ENCODE assay signal across 12 cellular contexts in genomic region chr3:188687389-188687788, GRCh38.
A peak's percentile ranks its signal among the peaks of the same experiment; 100 is the strongest.
DNase-seq lines count a peak whose midpoint lies in the region; ATAC-seq and TF ChIP-seq lines count a peak whose summit lies in the region.
"Had no signal": no experiment of that assay in that cellular context is flagged by ENCODE, and none has a peak within 500 bp of the region (broad histone marks: within the 10 kb centered on the region; RNA-seq: fewer than 3 reads in every experiment).

No MANE protein-coding gene starts in this region.

- peak overlapping the region; percentile 22; the same call in 1 of the 2 replicates for H3K27ac Mint-ChIP-seq in WTC11
- H3K27ac Mint-ChIP-seq in CD4-positive, alpha-beta memory T cell = no peak overlapping the region

- no peak for TF ChIP-seq CTCF in WTC11 (IDR thresholded peaks at IDR 0.05)

- H3K27ac ChIP-seq in CD4-positive, alpha-beta memory T cell (ENCODE audit: low read depth, low read length) = no peak overlapping the region
- H3K27ac ChIP-seq: tibial nerve had no signal

- no peaks in the 10 kb centered on the region for H3K9me3 ChIP-seq in CD4-positive, alpha-beta memory T cell (ENCODE audit: control insufficient read depth in 1 of 2, low read length in 2 of 2)
- H3K9me3 ChIP-seq: spleen, tibial nerve had no signal

- H3K36me3 Mint-ChIP-seq in WTC11 = no peaks in the 10 kb centered on the region
- peaks cover 0 to 8% of the 10 kb centered on the region in 2 donors for H3K36me3 Mint-ChIP-seq in CD4-positive, alpha-beta memory T cell

- no peaks in the 10 kb centered on the region for H3K27me3 ChIP-seq in CD4-positive, alpha-beta memory T cell (ENCODE audit: insufficient read depth, low read length)
- H3K27me3 ChIP-seq: spleen, tibial nerve had no signal

- intact Hi-C loops in CD4-positive, alpha-beta memory T cell (cut with micrococcal nuclease) = no loop called here

- no peaks in the 10 kb centered on the region for H3K9me3 Mint-ChIP-seq in WTC11
- H3K9me3 Mint-ChIP-seq in CD4-positive, alpha-beta memory T cell = no peaks in the 10 kb centered on the region

- CTCF ChIA-PET in WTC11 (lab: Charles Lee) = interaction anchor here (0.7 to 1.2 kb wide), 3 partner anchors 463 to 949 kb away, joined by 3 to 4 read pairs (median 3); no protein-coding TSS in a partner anchor
- CTCF ChIA-PET in CD4-positive, alpha-beta memory T cell (lab: Charles Lee; ENCODE audit: partially characterized antibody) = no interaction called here

- peak; percentile 75 for ATAC-seq in WTC11
- ATAC-seq: left colon had no signal

- DNase-seq in AG08395 (ENCODE audit: low spot score) = peak; percentile 12
- DNase-seq in HT1080 (ENCODE audit: low read depth) = peak; percentile 91
- peak; percentile 23 for DNase-seq in WTC11 (ENCODE audit: low spot score)
- peak; percentile 66 for DNase-seq in iris pigment epithelial cell (ENCODE audit: low read depth)
- DNase-seq in CD4-positive, alpha-beta memory T cell = no peak
- DNase-seq in effector CD8-positive, alpha-beta T cell (lab: John Stamatoyannopoulos, UW) = no peak
- no peak for DNase-seq in activated T-cell treated with anti-CD3 and anti-CD28 coated beads for 4 hours
- no peak for DNase-seq in stimulated activated naive CD4-positive, alpha-beta T cell treated with Interleukin-2 at 50 U/mL for 16 hours (lab: John Stamatoyannopoulos, UW)
- DNase-seq: activated CD4-positive, CD25-positive, alpha-beta regulatory T cell treated with anti-CD3 and anti-CD28 coated beads, Interleukin-2, amount 50 U/mL, for 72 hours; left colon; spleen had no signal

- no peaks in the 10 kb centered on the region for H3K27me3 Mint-ChIP-seq in WTC11 (ENCODE audit: low read depth)
- H3K27me3 Mint-ChIP-seq in CD4-positive, alpha-beta memory T cell = no peaks in the 10 kb centered on the region

- no peak overlapping the region for H3K4me3 ChIP-seq in CD4-positive, alpha-beta memory T cell (ENCODE audit: low read length in 2 of 2)
- H3K4me3 ChIP-seq: spleen, tibial nerve had no signal

- H3K4me3 Mint-ChIP-seq in WTC11 = no peak overlapping the region
- no peak overlapping the region for H3K4me3 Mint-ChIP-seq in CD4-positive, alpha-beta memory T cell

- H3K4me1 Mint-ChIP-seq in WTC11 = peaks cover 17% of the 10 kb centered on the region
- H3K4me1 Mint-ChIP-seq in CD4-positive, alpha-beta memory T cell = peaks cover 4 to 29% (median 13%) of the 10 kb centered on the region in 4 donors

- POLR2A ChIA-PET in WTC11 (lab: Charles Lee) = no interaction called here
- POLR2A ChIA-PET in CD4-positive, alpha-beta memory T cell (lab: Charles Lee; ENCODE audit: partially characterized antibody) = no interaction called here

- no peaks in the 10 kb centered on the region for H3K4me1 ChIP-seq in CD4-positive, alpha-beta memory T cell (ENCODE audit: insufficient read depth, low read length)

- no peaks in the 10 kb centered on the region for H3K36me3 ChIP-seq in CD4-positive, alpha-beta memory T cell (ENCODE audit: insufficient read depth, low read length)
- H3K36me3 ChIP-seq: spleen, tibial nerve had no signal

TF ChIP-seq in WTC11, 78 proteins besides CTCF, POLR2A, EP300 and RAD21 (continues in another document):
- TF ChIP-seq ZBTB21 (CRISPR knock-in tag; IDR thresholded peaks at IDR 0.05; ENCODE audit: borderline replicate concordance) = no peak
- no peak for TF ChIP-seq ERG (CRISPR knock-in tag; IDR thresholded peaks at IDR 0.05)
- TF ChIP-seq GRHL2 (CRISPR knock-in tag; IDR thresholded peaks at IDR 0.05; ENCODE audit: insufficient replicate concordance, severe bottlenecking) = no peak
- no peak for TF ChIP-seq ETV6 (CRISPR knock-in tag; IDR thresholded peaks at IDR 0.05)
- no peak for TF ChIP-seq TCF7 (CRISPR knock-in tag; IDR thresholded peaks at IDR 0.05; ENCODE audit: low read depth)
- no peak for TF ChIP-seq ZNF512 (CRISPR knock-in tag; IDR thresholded peaks at IDR 0.05; ENCODE audit: borderline replicate concordance)
- TF ChIP-seq FOXK1 (CRISPR knock-in tag; IDR thresholded peaks at IDR 0.05) = no peak
- no peak for TF ChIP-seq PRRX2 (CRISPR knock-in tag; IDR thresholded peaks at IDR 0.05)
- no peak for TF ChIP-seq E2F5 (CRISPR knock-in tag; IDR thresholded peaks at IDR 0.05)
- TF ChIP-seq NFATC4 (CRISPR knock-in tag; IDR thresholded peaks at IDR 0.05) = no peak
- TF ChIP-seq IRF1 (CRISPR knock-in tag; IDR thresholded peaks at IDR 0.05) = no peak
- TF ChIP-seq USF1 (CRISPR knock-in tag; IDR thresholded peaks at IDR 0.05) = no peak
- TF ChIP-seq ATF3 (CRISPR knock-in tag; conservative IDR thresholded peaks at IDR 0.05) = no peak
- no peak for TF ChIP-seq RORB (CRISPR knock-in tag; IDR thresholded peaks at IDR 0.05)
- TF ChIP-seq JUN (CRISPR knock-in tag; IDR thresholded peaks at IDR 0.05) = no peak
- TF ChIP-seq E2F4 (CRISPR knock-in tag; IDR thresholded peaks at IDR 0.05; ENCODE audit: borderline replicate concordance, low read depth) = no peak
- TF ChIP-seq E2F1 (CRISPR knock-in tag; IDR thresholded peaks at IDR 0.05) = no peak

Comparison
In these comparisons a context has a peak if more than half of its experiments do, and no peak if none do; other contexts are left out.
1. DNase-seq: peak in AG08395 (single experiment), HT1080 (single experiment), WTC11 (single experiment) and iris pigment epithelial cell (single experiment); none in CD4-positive, alpha-beta memory T cell (0 of 5), effector CD8-positive, alpha-beta T cell (single experiment), activated T-cell treated with anti-CD3 and anti-CD28 coated beads for 4 hours (single experiment) and stimulated activated naive CD4-positive, alpha-beta T cell treated with Interleukin-2 at 50 U/mL for 16 hours (single experiment).